Comparison of ENCODE assay signal across 8 cellular contexts in the genomic region with DNA sequence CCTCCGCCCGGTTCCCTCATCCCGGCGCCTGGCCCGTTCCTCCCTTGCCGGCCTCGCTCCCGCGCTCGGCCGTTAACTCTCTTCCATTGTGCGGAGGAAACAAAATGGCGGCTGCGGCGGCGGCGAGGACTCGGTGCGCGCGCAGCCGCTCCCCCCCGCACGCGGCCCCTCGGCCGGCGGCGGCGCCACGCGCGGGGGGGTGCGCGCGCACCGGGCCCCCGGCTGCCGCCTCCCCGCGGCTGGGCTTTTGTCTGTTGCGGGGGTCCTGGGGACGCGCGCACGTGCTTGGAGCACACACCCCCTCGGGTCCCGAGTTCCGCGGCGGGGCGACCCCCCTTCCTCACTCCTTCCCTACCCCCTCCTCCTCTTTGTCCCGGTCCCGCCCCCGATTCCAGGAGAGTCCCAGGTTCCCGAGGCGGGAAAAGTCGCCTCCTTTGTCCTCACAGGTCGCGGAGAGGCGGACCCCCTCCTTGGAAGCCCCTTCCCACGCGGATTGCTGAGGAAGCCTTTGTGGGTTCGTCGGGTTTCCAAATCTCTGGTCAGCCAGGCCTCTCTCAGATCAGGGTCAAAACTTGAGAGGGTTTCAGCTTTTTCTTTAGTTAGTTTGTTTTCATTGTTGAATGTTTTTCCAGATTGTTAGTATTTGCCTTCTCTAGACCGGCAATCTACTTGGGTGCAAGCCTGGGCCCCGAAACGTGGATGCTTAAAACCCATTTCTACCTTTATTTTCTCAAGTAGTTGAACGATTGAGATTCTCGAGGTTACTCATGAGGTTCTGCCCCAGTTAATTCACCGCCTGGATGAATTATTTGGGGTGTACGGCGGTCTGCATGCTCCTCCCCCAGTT. TPM values are rescaled to one million over a fixed set of nuclear protein-coding genes. Genes with fewer than 3 reads are reported as not detected.
DNase-seq lines count a peak whose midpoint lies in the region; ATAC-seq, FAIRE-seq and TF ChIP-seq lines count a peak whose summit lies in the region.

No MANE protein-coding gene starts in this region.

- FAIRE-seq in GM18507 (lab: Jason Lieb, UNC) = no peak

- ATAC-seq in HG03457 (IDR thresholded peaks at IDR 0.05; ENCODE audit: unreplicated experiment) (peak; percentile 1), Right ventricle myocardium inferior (peak; percentile 20)

- no peaks in the 10 kb centered on the region for H3K27me3 Mint-ChIP-seq in activated naive CD4-positive, alpha-beta T cell treated with anti-CD3 and anti-CD28 coated beads for 36 hours (ENCODE audit: low read depth)

- H3K27ac ChIP-seq in parathyroid adenoma (peak overlapping the region; percentile 100), vagina (peak overlapping the region; percentile 94)

- H3K4me3 Mint-ChIP-seq in activated naive CD4-positive, alpha-beta T cell treated with anti-CD3 and anti-CD28 coated beads for 36 hours = peak overlapping the region; percentile 93

- peak overlapping the region; percentile 88 for H2AFZ ChIP-seq in parathyroid adenoma

- no peak for TF ChIP-seq POLR2A in vagina (IDR thresholded peaks at IDR 0.05)

- H3K4me2 ChIP-seq in parathyroid adenoma (ENCODE audit: low read length) = peak overlapping the region; percentile 76

- peak overlapping the region; percentile 77 for H3K27ac Mint-ChIP-seq in activated naive CD4-positive, alpha-beta T cell treated with anti-CD3 and anti-CD28 coated beads for 36 hours

- H3K9me3 Mint-ChIP-seq in activated naive CD4-positive, alpha-beta T cell treated with anti-CD3 and anti-CD28 coated beads for 36 hours = no peaks in the 10 kb centered on the region

- no peaks in the 10 kb centered on the region for H3K27me3 ChIP-seq in parathyroid adenoma (ENCODE audit: control insufficient read depth, insufficient read depth, low read length)
- no peaks in the 10 kb centered on the region for H3K27me3 ChIP-seq in vagina

- TF ChIP-seq CTCF in parathyroid adenoma (IDR thresholded peaks at IDR 0.05) (no peak), vagina (IDR thresholded peaks at IDR 0.05) (no peak)

- H3K36me3 ChIP-seq in parathyroid adenoma (ENCODE audit: control insufficient read depth, insufficient read depth, low read length) (no peaks in the 10 kb centered on the region), vagina (no peaks in the 10 kb centered on the region)

- H3K9ac ChIP-seq in parathyroid adenoma = peak overlapping the region; percentile 63

- H3K9me3 ChIP-seq in parathyroid adenoma (ENCODE audit: control insufficient read depth, low read length) (no peaks in the 10 kb centered on the region), vagina (no peaks in the 10 kb centered on the region)

- H3K4me1 ChIP-seq in parathyroid adenoma = peaks cover 12% of the 10 kb centered on the region
- peaks cover 63% of the 10 kb centered on the region for H3K4me1 ChIP-seq in vagina

- H3K4me3 ChIP-seq in parathyroid adenoma (ENCODE audit: low read depth, low read length) = peak overlapping the region; percentile 83
- H3K4me3 ChIP-seq in vagina = peak overlapping the region; percentile 67 to 91

- intact Hi-C loops in activated naive CD4-positive, alpha-beta T cell treated with anti-CD3 and anti-CD28 coated beads for 36 hours (cut with micrococcal nuclease) = loop anchor here (1.0 to 10.0 kb wide), 7 partner anchors 89 to 720 kb away; partner anchors contain the start of genes ATG4D, CARM1, KRI1 and PDE4A
- intact Hi-C loops in Right ventricle myocardium inferior (cut with DNase I) = loop anchor here (5.0 kb wide), 2 partner anchors 37 to 88 kb away; partner anchors contain the start of genes CDKN2D and KRI1
- intact Hi-C loops in vagina (cut with DNase I) = no loop called here

- H3K79me2 ChIP-seq in parathyroid adenoma = peaks cover 42% of the 10 kb centered on the region

- peaks cover 47% of the 10 kb centered on the region for H3K4me1 Mint-ChIP-seq in activated naive CD4-positive, alpha-beta T cell treated with anti-CD3 and anti-CD28 coated beads for 36 hours (ENCODE audit: low read depth)

- CTCF ChIA-PET in activated naive CD4-positive, alpha-beta T cell treated with anti-CD3 and anti-CD28 coated beads for 36 hours (lab: Charles Lee) = interaction anchor here (1.5 to 1.9 kb wide), 2 partner anchors 74 to 75 kb away, joined by 4 to 5 read pairs; no protein-coding TSS in a partner anchor

- peak; percentile 72 for DNase-seq in 8988T
- peak; percentile 64 for DNase-seq in GM18507 (ENCODE audit: extremely low spot score, insufficient read length, low read depth)
- DNase-seq in activated naive CD4-positive, alpha-beta T cell treated with anti-CD3 and anti-CD28 coated beads for 36 hours = peak; percentile 48
- peak; percentile 73 for DNase-seq in Right ventricle myocardium inferior (ENCODE audit: missing footprints)
- no peak for DNase-seq in vagina (ENCODE audit: extremely low spot score in 2 of 2)

- peaks cover 46% of the 10 kb centered on the region for H3K36me3 Mint-ChIP-seq in activated naive CD4-positive, alpha-beta T cell treated with anti-CD3 and anti-CD28 coated beads for 36 hours (ENCODE audit: low read depth)

TF ChIP-seq in PFSK-1, 5 proteins besides CTCF, POLR2A, EP300 and RAD21:
- TF ChIP-seq TAF1 (IDR thresholded peaks at IDR 0.05; ENCODE audit: borderline replicate concordance, insufficient read depth, low read length) (0 out of 2 replicates have a peak, but pooled peaks have one; percentile 23), POLR2AphosphoS5 (IDR thresholded peaks at IDR 0.05; ENCODE audit: low read depth, low read length) (no peak; the same call in 1 of the 2 replicates)
TF ChIP-seq in PFSK-1: peak in this region for 1.

RNA-seq across cellular contexts. Expression of gene ILF3, which starts 0.7 kb away (rescaled TPM):
- polyA plus RNA-seq in PFSK-1 (2012; ENCODE audit: insufficient read length, low read depth) = 329 TPM
- 100 to 1,000 TPM; 399 to 408 TPM for total RNA-seq in activated naive CD4-positive, alpha-beta T cell treated with anti-CD3 and anti-CD28 coated beads for 36 hours
- 101 TPM for total RNA-seq in Right ventricle myocardium inferior
- 125 TPM for total RNA-seq in vagina

RNA-seq across cellular contexts. Expression of gene SLC44A2, which starts 29.5 kb away (rescaled TPM):
- 16.4 TPM for polyA plus RNA-seq in PFSK-1 (2012; ENCODE audit: insufficient read length, low read depth)
- total RNA-seq in activated naive CD4-positive, alpha-beta T cell treated with anti-CD3 and anti-CD28 coated beads for 36 hours = 10 to 100 TPM; 81.5 to 83.2 TPM
- total RNA-seq in Right ventricle myocardium inferior (71.4 TPM), vagina (89.4 TPM)

RNA-seq across cellular contexts. Expression of gene QTRT1, which starts 46.4 kb away (rescaled TPM):
- polyA plus RNA-seq in PFSK-1 (2012; ENCODE audit: insufficient read length, low read depth) = 120 TPM
- 10 to 100 TPM; 48.9 to 51.3 TPM for total RNA-seq in activated naive CD4-positive, alpha-beta T cell treated with anti-CD3 and anti-CD28 coated beads for 36 hours
- 28.0 TPM for total RNA-seq in Right ventricle myocardium inferior
- total RNA-seq in vagina = 36.3 TPM

Comparison
In these comparisons a context has a peak if more than half of its experiments do, and no peak if none do; other contexts are left out.
1. DNase-seq: peak in 8988T (single experiment), GM18507 (single experiment), activated naive CD4-positive, alpha-beta T cell treated with anti-CD3 and anti-CD28 coated beads for 36 hours (single experiment) and Right ventricle myocardium inferior (single experiment); none in vagina (0 of 2).